32 cellular contexts compared by ENCODE assay signal in genomic region chr6:63491104-63491503, GRCh38.
"Had no signal": no experiment of that assay in that cellular context is flagged by ENCODE, and none has a peak within 500 bp of the region (broad histone marks: within the 10 kb centered on the region; RNA-seq: fewer than 3 reads in every experiment).

No MANE protein-coding gene starts in this region.

- H3K4me3 ChIP-seq: esophagus muscularis mucosa, gastrocnemius medialis, heart left ventricle had no signal

- H3K4me1 ChIP-seq: esophagus muscularis mucosa, foreskin keratinocyte, heart left ventricle had no signal

- H3K36me3 ChIP-seq: brain microvascular endothelial cell, esophagus muscularis mucosa, gastrocnemius medialis, heart left ventricle, WERI-Rb-1 had no signal

- H3K27ac ChIP-seq: brain microvascular endothelial cell, esophagus muscularis mucosa, foreskin keratinocyte, heart left ventricle, WERI-Rb-1 had no signal

- H3K27me3 ChIP-seq: brain microvascular endothelial cell, esophagus muscularis mucosa, foreskin keratinocyte, gastrocnemius medialis, heart left ventricle had no signal

- DNase-seq: activated B cell treated with CpG ODN at 0.5 μM for 24 hours; activated CD4-positive, alpha-beta T cell treated with anti-CD3 and anti-CD28 coated beads for 48 hours; activated CD4-positive, alpha-beta T cell treated with anti-CD3 and anti-CD28 coated beads, Interleukin-2, amount 50 U/mL, for 1 hour; activated CD4-positive, alpha-beta T cell treated with anti-CD3 and anti-CD28 coated beads, Interleukin-2, amount 50 U/mL, for 48 hours; activated CD8-positive, alpha-beta memory T cell treated with anti-CD3 and anti-CD28 coated beads for 24 hours; activated CD8-positive, alpha-beta T cell treated with anti-CD3 and anti-CD28 coated beads for 36 hours; activated effector memory CD4-positive, alpha-beta T cell treated with Interleukin-2 at 50 U/mL for 16 hours; activated gamma-delta T cell treated with Interleukin-2 at 50 U/mL for 16 hours; activated naive CD4-positive, alpha-beta T cell treated with anti-CD3 and anti-CD28 coated beads, Interleukin-2, amount 50 U/mL, for 16 hours; activated naive CD4-positive, alpha-beta T cell treated with Interleukin-2 at 50 U/mL for 16 hours; activated T-cell treated with anti-CD3 and anti-CD28 coated beads, Interleukin-2, amount 50 U/mL, for 4 hours; amniotic stem cell; anterior cingulate cortex; brain microvascular endothelial cell; caudate nucleus; cortex of kidney; dermis blood vessel endothelial cell; effector CD4-positive, alpha-beta T cell; effector memory CD8-positive, alpha-beta T cell; erythroblast; foreskin keratinocyte; gastrocnemius medialis; glutamatergic neuron; heart left ventricle; T-helper 17 cell; T1000; WERI-Rb-1 had no signal

- FAIRE-seq: astrocyte, colon had no signal

- ATAC-seq: activated CD4-positive, CD25-positive, alpha-beta regulatory T cell treated with anti-CD3 and anti-CD28 coated beads, Interleukin-2, amount 50 U/mL, for 24 hours; activated CD8-positive, alpha-beta T cell treated with anti-CD3 and anti-CD28 coated beads for 36 hours; activated T-cell treated with anti-CD3 and anti-CD28 coated beads, Interleukin-2, amount 50 U/mL, for 4 hours; activated T-helper 17 cell treated with anti-CD3 and anti-CD28 coated beads, Interleukin-2, amount 50 U/mL, for 72 hours; effector memory CD8-positive, alpha-beta T cell; foreskin keratinocyte; gastrocnemius medialis; heart left ventricle; T-helper 17 cell had no signal

- H3K9me3 ChIP-seq: esophagus muscularis mucosa, gastrocnemius medialis, heart left ventricle had no signal
